In the genomic region with DNA sequence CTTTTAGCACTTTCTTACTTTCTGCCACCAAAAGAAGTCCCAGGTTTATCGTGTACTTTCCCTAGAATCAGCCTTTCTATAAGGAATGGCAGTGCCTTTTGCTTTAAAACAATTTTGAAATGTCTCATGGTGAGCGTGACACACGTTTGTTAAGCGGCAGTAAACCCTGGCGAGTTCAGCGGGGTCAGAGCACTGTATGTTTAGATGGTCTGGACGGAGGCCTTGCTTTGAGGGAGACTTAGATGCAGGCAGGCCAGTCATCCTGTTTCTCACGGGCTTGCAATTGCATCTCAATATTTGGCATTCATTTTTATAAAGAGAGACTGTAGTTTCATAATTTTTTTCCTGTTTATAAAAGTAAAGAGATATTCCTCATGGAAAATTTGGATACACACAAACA, we compare ENCODE assay signal across 1 cellular context.
TF ChIP-seq lines count a peak whose summit lies in the region.

No MANE protein-coding gene starts in this region.

TF ChIP-seq in IMR-90, 13 proteins besides CTCF, POLR2A, EP300 and RAD21:
- TF ChIP-seq SMC3 (IDR thresholded peaks at IDR 0.05; ENCODE audit: low read depth, low read length) (peak; percentile 23; the same call in 1 of the 2 replicates), MAFK (IDR thresholded peaks at IDR 0.05; ENCODE audit: low read depth, low read length) (no peak), FOS (IDR thresholded peaks at IDR 0.05; ENCODE audit: low read depth, low read length) (0 out of 2 replicates have a peak, but pooled peaks have one; percentile 11), RCOR1 (IDR thresholded peaks at IDR 0.05; ENCODE audit: insufficient replicate concordance, low read length) (no peak), CEBPB (IDR thresholded peaks at IDR 0.05; ENCODE audit: low read depth, low read length) (peak; percentile 29; the same call in 1 of the 2 replicates)
- TF ChIP-seq, protein P1, sequence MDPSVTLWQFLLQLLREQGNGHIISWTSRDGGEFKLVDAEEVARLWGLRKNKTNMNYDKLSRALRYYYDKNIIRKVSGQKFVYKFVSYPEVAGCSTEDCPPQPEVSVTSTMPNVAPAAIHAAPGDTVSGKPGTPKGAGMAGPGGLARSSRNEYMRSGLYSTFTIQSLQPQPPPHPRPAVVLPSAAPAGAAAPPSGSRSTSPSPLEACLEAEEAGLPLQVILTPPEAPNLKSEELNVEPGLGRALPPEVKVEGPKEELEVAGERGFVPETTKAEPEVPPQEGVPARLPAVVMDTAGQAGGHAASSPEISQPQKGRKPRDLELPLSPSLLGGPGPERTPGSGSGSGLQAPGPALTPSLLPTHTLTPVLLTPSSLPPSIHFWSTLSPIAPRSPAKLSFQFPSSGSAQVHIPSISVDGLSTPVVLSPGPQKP (IDR thresholded peaks at IDR 0.05; ENCODE audit: borderline replicate concordance, low read depth, low read length) = no peak
